In genomic region chr12:104741497-104742367, GRCh38 we compare ENCODE assay signal across 12 cellular contexts.
A peak's percentile ranks its signal among the peaks of the same experiment; 100 is the strongest.
DNase-seq lines count a peak whose midpoint lies in the region; ATAC-seq and TF ChIP-seq lines count a peak whose summit lies in the region.
"Had no signal": no experiment of that assay in that cellular context is flagged by ENCODE, and none has a peak within 500 bp of the region (broad histone marks: within the 10 kb centered on the region; RNA-seq: fewer than 3 reads in every experiment).

No MANE protein-coding gene starts in this region.

- TF ChIP-seq EP300 in tibial nerve (IDR thresholded peaks at IDR 0.05): no peak

- H3K36me3 ChIP-seq in mesenchymal stem cell (ENCODE audit: control insufficient read depth in 1 of 2, insufficient read depth in 2 of 2, low read depth in 1 of 2, low read length in 2 of 2) (no peaks in the 10 kb centered on the region), tibial nerve (no peaks in the 10 kb centered on the region), testis (ENCODE audit: low read depth, missing control alignments) (no peaks in the 10 kb centered on the region)

- H3K23ac ChIP-seq in mesenchymal stem cell (ENCODE audit: low read length in 2 of 2): no peak overlapping the region

- H3K4ac ChIP-seq in mesenchymal stem cell (ENCODE audit: low read depth in 1 of 2, low read length in 2 of 2): no peak overlapping the region

- no peaks in the 10 kb centered on the region for H3K27me3 Mint-ChIP-seq in activated T-cell treated with anti-CD3 and anti-CD28 coated beads, Interleukin-2, amount 50 U/mL, for 72 hours (ENCODE audit: low read depth)
- no peaks in the 10 kb centered on the region for H3K27me3 Mint-ChIP-seq in activated T-helper 2 cell treated with anti-CD3 and anti-CD28 coated beads, Interferon-gamma antibody, Interleukin-2, Interleukin-4, amounts not matched to agents 10 μg/mL and 5 μg/mL and 100 μg/mL, durations not matched to agents 14 hours and 24 hours and 36 hours (ENCODE audit: low read depth)

- no peak overlapping the region for H2BK120ac ChIP-seq in mesenchymal stem cell (ENCODE audit: low read depth, low read length)

- no peak for DNase-seq in activated T-cell treated with anti-CD3 and anti-CD28 coated beads, Interleukin-2, amount 50 U/mL, for 72 hours
- no peak for DNase-seq in activated T-cell treated with anti-CD3 and anti-CD28 coated beads, Interleukin-2, amount 50 U/mL, for 48 hours
- DNase-seq in activated T-helper 2 cell treated with anti-CD3 and anti-CD28 coated beads, Interferon-gamma antibody, Interleukin-2, Interleukin-4, amounts not matched to agents 10 μg/mL and 5 μg/mL and 100 μg/mL, durations not matched to agents 14 hours and 24 hours and 36 hours (ENCODE audit: low spot score): no peak
- peak; percentile 29 for DNase-seq in mesenchymal stem cell
- DNase-seq in tibial nerve (ENCODE audit: low spot score in 2 of 2): no peak
- no peak for DNase-seq in HPDE6-E6E7 (ENCODE audit: extremely low spot score)
- DNase-seq in occipital lobe (lab: John Stamatoyannopoulos, UW): no peak
- DNase-seq in testis: no peak
- DNase-seq: ACHN; activated CD8-positive, alpha-beta memory T cell treated with anti-CD3 and anti-CD28 coated beads, Interleukin-2, amount 50 U/mL, for 4 hours; endodermal cell; kidney had no signal

- H3K18ac ChIP-seq in mesenchymal stem cell (ENCODE audit: low read depth in 1 of 2, low read length in 2 of 2): no peak overlapping the region

- ATAC-seq in activated T-cell treated with anti-CD3 and anti-CD28 coated beads, Interleukin-2, amount 50 U/mL, for 72 hours (replicated peaks in 1 of 2): no peak

- H3K4me3 Mint-ChIP-seq in activated T-cell treated with anti-CD3 and anti-CD28 coated beads, Interleukin-2, amount 50 U/mL, for 72 hours: peak overlapping the region in 1 of 2 donors; percentile 79
- no peak overlapping the region for H3K4me3 Mint-ChIP-seq in activated T-helper 2 cell treated with anti-CD3 and anti-CD28 coated beads, Interferon-gamma antibody, Interleukin-2, Interleukin-4, amounts not matched to agents 10 μg/mL and 5 μg/mL and 100 μg/mL, durations not matched to agents 14 hours and 24 hours and 36 hours (ENCODE audit: low read depth)
- H3K4me3 Mint-ChIP-seq: endodermal cell had no signal

- no peak overlapping the region for H3K9ac ChIP-seq in mesenchymal stem cell (ENCODE audit: low read length)

- H3K79me1 ChIP-seq in mesenchymal stem cell (replicated peaks; ENCODE audit: low read length, poor library complexity, severe bottlenecking): no peaks in the 10 kb centered on the region

- H3K36me3 Mint-ChIP-seq in activated T-cell treated with anti-CD3 and anti-CD28 coated beads, Interleukin-2, amount 50 U/mL, for 72 hours (ENCODE audit: insufficient read depth in 2 of 2): peaks cover 0 to 2% of the 10 kb centered on the region in 2 donors
- peaks cover 14% of the 10 kb centered on the region for H3K36me3 Mint-ChIP-seq in activated T-helper 2 cell treated with anti-CD3 and anti-CD28 coated beads, Interferon-gamma antibody, Interleukin-2, Interleukin-4, amounts not matched to agents 10 μg/mL and 5 μg/mL and 100 μg/mL, durations not matched to agents 14 hours and 24 hours and 36 hours (ENCODE audit: low read depth)

- no peak overlapping the region for H2AFZ ChIP-seq in mesenchymal stem cell (ENCODE audit: low read depth, low read length)

- H3K27ac ChIP-seq in mesenchymal stem cell (ENCODE audit: low read length, poor library complexity, severe bottlenecking): no peak overlapping the region
- peak overlapping the region in 3 of 4 donors; percentile 25 to 63 (median 53) for H3K27ac ChIP-seq in tibial nerve
- H3K27ac ChIP-seq in testis: no peak overlapping the region

- H4K91ac ChIP-seq in mesenchymal stem cell (ENCODE audit: low read length): no peak overlapping the region

- no peak overlapping the region for H2BK12ac ChIP-seq in mesenchymal stem cell (ENCODE audit: low read length in 2 of 2)

- H4K8ac ChIP-seq in mesenchymal stem cell (ENCODE audit: low read length): no peak overlapping the region

- no peak for TF ChIP-seq POLR2A in tibial nerve (IDR thresholded peaks at IDR 0.05)
- no peak for TF ChIP-seq POLR2A in testis (IDR thresholded peaks at IDR 0.05)

- H3K9me3 ChIP-seq in mesenchymal stem cell (ENCODE audit: control insufficient read depth, low read length) (no peaks in the 10 kb centered on the region), tibial nerve (no peaks in the 10 kb centered on the region), testis (no peaks in the 10 kb centered on the region)

- H3K27ac Mint-ChIP-seq in activated T-cell treated with anti-CD3 and anti-CD28 coated beads, Interleukin-2, amount 50 U/mL, for 72 hours: peak overlapping the region; percentile 92
- peak overlapping the region; percentile 89 for H3K27ac Mint-ChIP-seq in activated T-helper 2 cell treated with anti-CD3 and anti-CD28 coated beads, Interferon-gamma antibody, Interleukin-2, Interleukin-4, amounts not matched to agents 10 μg/mL and 5 μg/mL and 100 μg/mL, durations not matched to agents 14 hours and 24 hours and 36 hours
- H3K27ac Mint-ChIP-seq: endodermal cell had no signal

- H3K4me3 ChIP-seq in mesenchymal stem cell (ENCODE audit: insufficient read depth in 1 of 2, low read depth in 1 of 2, low read length in 2 of 2): no peak overlapping the region
- H3K4me3 ChIP-seq in tibial nerve: no peak overlapping the region
- H3K4me3 ChIP-seq in testis: no peak overlapping the region

- WGBS in mesenchymal stem cell: 97% methylated on average over 15 of the region's 15 CpGs
- WGBS in tibial nerve, 2 donors: 89 to 94% methylated on average over 15 of the region's 15 CpGs
- WGBS in testis, 2 donors: 92 to 97% methylated on average over 15 of the region's 15 CpGs

- H3K14ac ChIP-seq in mesenchymal stem cell (ENCODE audit: low read length in 2 of 2): no peak overlapping the region

- peaks cover 69% of the 10 kb centered on the region for H3K4me1 Mint-ChIP-seq in activated T-cell treated with anti-CD3 and anti-CD28 coated beads, Interleukin-2, amount 50 U/mL, for 72 hours (ENCODE audit: low read depth)
- H3K4me1 Mint-ChIP-seq in activated T-helper 2 cell treated with anti-CD3 and anti-CD28 coated beads, Interferon-gamma antibody, Interleukin-2, Interleukin-4, amounts not matched to agents 10 μg/mL and 5 μg/mL and 100 μg/mL, durations not matched to agents 14 hours and 24 hours and 36 hours (ENCODE audit: low read depth): peaks cover 54% of the 10 kb centered on the region

- no peaks in the 10 kb centered on the region for H3K9me3 Mint-ChIP-seq in activated T-cell treated with anti-CD3 and anti-CD28 coated beads, Interleukin-2, amount 50 U/mL, for 72 hours
- H3K9me3 Mint-ChIP-seq in activated T-helper 2 cell treated with anti-CD3 and anti-CD28 coated beads, Interferon-gamma antibody, Interleukin-2, Interleukin-4, amounts not matched to agents 10 μg/mL and 5 μg/mL and 100 μg/mL, durations not matched to agents 14 hours and 24 hours and 36 hours: no peaks in the 10 kb centered on the region

- intact Hi-C loops in activated T-helper 2 cell treated with anti-CD3 and anti-CD28 coated beads, Interferon-gamma antibody, Interleukin-2, Interleukin-4, amounts not matched to agents 10 μg/mL and 5 μg/mL and 100 μg/mL, durations not matched to agents 14 hours and 24 hours and 36 hours (cut with micrococcal nuclease): no loop called here
- intact Hi-C loops in testis (cut with DNase I; ENCODE audit: low total_unique reads): no loop called here

- H3K27me3 ChIP-seq in mesenchymal stem cell (ENCODE audit: control insufficient read depth in 1 of 2, insufficient read depth in 1 of 2, low read length in 2 of 2) (peaks cover 0 to 9% of the 10 kb centered on the region in 2 experiments), tibial nerve (no peaks in the 10 kb centered on the region), testis (no peaks in the 10 kb centered on the region)

- H3K4me1 ChIP-seq in mesenchymal stem cell (ENCODE audit: control insufficient read depth, insufficient read depth, low read depth, low read length) (peaks cover 8% of the 10 kb centered on the region), tibial nerve (peaks cover 0 to 33% (median 14%) of the 10 kb centered on the region in 4 donors), testis (peaks cover 6% of the 10 kb centered on the region)

- no peak overlapping the region for H2AK5ac ChIP-seq in mesenchymal stem cell (ENCODE audit: low read length, severe bottlenecking)

- TF ChIP-seq CTCF in tibial nerve (IDR thresholded peaks at IDR 0.05) (no peak), testis (IDR thresholded peaks at IDR 0.05) (no peak)

- H2BK15ac ChIP-seq in mesenchymal stem cell (ENCODE audit: low read depth, poor library complexity, severe bottlenecking): no peak overlapping the region

- H2BK5ac ChIP-seq in mesenchymal stem cell (ENCODE audit: low read depth, low read length, poor library complexity, severe bottlenecking): no peak overlapping the region

- no peak overlapping the region for H3K4me2 ChIP-seq in mesenchymal stem cell (ENCODE audit: low read length, poor library complexity, severe bottlenecking)

Comparison
In these comparisons a context has a peak if more than half of its experiments do, and no peak if none do; other contexts are left out.
1. H3K27ac ChIP-seq: peak in tibial nerve (3 of 4); none in mesenchymal stem cell (single experiment) and testis (0 of 2).